In genomic region chr6:5765141-5765760, GRCh38 we compare ENCODE assay signal across 22 cellular contexts.
DNase-seq lines count a peak whose midpoint lies in the region; ATAC-seq, FAIRE-seq and TF ChIP-seq lines count a peak whose summit lies in the region.
"Had no signal": no experiment of that assay in that cellular context is flagged by ENCODE, and none has a peak within 500 bp of the region (broad histone marks: within the 10 kb centered on the region; RNA-seq: fewer than 3 reads in every experiment).

No MANE protein-coding gene starts in this region.

- H3K27ac ChIP-seq in DOHH2 (ENCODE audit: low read depth, low read length) (no peak overlapping the region), right atrium auricular region (peak overlapping the region; percentile 85 to 90), psoas muscle (peak overlapping the region; percentile 89), kidney (ENCODE audit: low read depth in 2 of 2, low read length in 2 of 2) (no peak overlapping the region)
- H3K27ac ChIP-seq in CD4-positive, alpha-beta memory T cell (ENCODE audit: low read depth, low read length), result no peak overlapping the region
- H3K27ac ChIP-seq: hepatocyte, KMS-11, SJSA1, spleen had no signal

- intact Hi-C loops in psoas muscle (cut with DNase I), result loop anchor here in 1 of 2 donors (10.0 kb wide), 1 partner anchor 290 kb away; no protein-coding TSS in a partner anchor
- intact Hi-C loops in kidney (cut with DNase I), result no loop called here
- intact Hi-C loops in CD4-positive, alpha-beta memory T cell (cut with micrococcal nuclease), result no loop called here

- H3K9me3 ChIP-seq in DOHH2 (ENCODE audit: control insufficient read depth, insufficient read depth, low read length), result peaks cover 3% of the 10 kb centered on the region; the same call in 1 of the 2 replicates
- peaks cover 0 to 14% of the 10 kb centered on the region in 2 donors for H3K9me3 ChIP-seq in right atrium auricular region
- H3K9me3 ChIP-seq in psoas muscle, result peaks cover 7% of the 10 kb centered on the region
- H3K9me3 ChIP-seq in kidney (ENCODE audit: control insufficient read depth in 1 of 2, low read length in 2 of 2), result no peaks in the 10 kb centered on the region
- H3K9me3 ChIP-seq in CD4-positive, alpha-beta memory T cell (ENCODE audit: control insufficient read depth in 1 of 2, low read length in 2 of 2), result no peaks in the 10 kb centered on the region
- H3K9me3 ChIP-seq: SJSA1 had no signal

- H3K4me1 Mint-ChIP-seq in brain, result peaks cover 48% of the 10 kb centered on the region
- peaks cover 0 to 4% (median 0%) of the 10 kb centered on the region in 4 donors for H3K4me1 Mint-ChIP-seq in CD4-positive, alpha-beta memory T cell
- H3K4me1 Mint-ChIP-seq: activated CD4-positive, alpha-beta T cell treated with anti-CD3 and anti-CD28 coated beads for 36 hours had no signal

- WGBS in psoas muscle, 3 donors, result 67 to 82% (median 73%) methylated on average over 17 of the region's 17 CpGs

- H3K4me3 ChIP-seq in DOHH2 (ENCODE audit: low read length) (peak overlapping the region; percentile 63), right atrium auricular region (peak overlapping the region in 1 of 2 donors; percentile 18), psoas muscle (peak overlapping the region; percentile 35), kidney (ENCODE audit: low read length in 2 of 2) (no peak overlapping the region)
- no peak overlapping the region for H3K4me3 ChIP-seq in CD4-positive, alpha-beta memory T cell (ENCODE audit: low read length in 2 of 2)
- H3K4me3 ChIP-seq: hepatocyte, SJSA1, spleen had no signal

- H3K36me3 ChIP-seq in DOHH2 (ENCODE audit: control insufficient read depth, low read length) (no peaks in the 10 kb centered on the region), right atrium auricular region (no peaks in the 10 kb centered on the region), psoas muscle (ENCODE audit: insufficient read depth in 1 of 2, low read depth in 1 of 2) (no peaks in the 10 kb centered on the region), kidney (ENCODE audit: control insufficient read depth in 1 of 2, insufficient read depth in 2 of 2, low read length in 2 of 2) (no peaks in the 10 kb centered on the region)
- no peaks in the 10 kb centered on the region for H3K36me3 ChIP-seq in CD4-positive, alpha-beta memory T cell (ENCODE audit: insufficient read depth, low read length)
- H3K36me3 ChIP-seq: SJSA1, spleen had no signal

- no peak for FAIRE-seq in kidney (lab: Jason Lieb, UNC)

- no peaks in the 10 kb centered on the region for H3K79me2 ChIP-seq in DOHH2 (ENCODE audit: control insufficient read depth, low read length)
- H3K79me2 ChIP-seq: hepatocyte had no signal

- no peaks in the 10 kb centered on the region for H3K9me2 ChIP-seq in DOHH2 (replicated peaks; ENCODE audit: control insufficient read depth, low read length)

- peaks cover 36% of the 10 kb centered on the region for H3K4me1 ChIP-seq in DOHH2 (ENCODE audit: control insufficient read depth, low read length)
- peaks cover 0 to 48% of the 10 kb centered on the region in 2 donors for H3K4me1 ChIP-seq in right atrium auricular region
- peaks cover 36% of the 10 kb centered on the region for H3K4me1 ChIP-seq in psoas muscle
- H3K4me1 ChIP-seq in kidney (ENCODE audit: control insufficient read depth in 1 of 2, insufficient read depth in 1 of 2, low read depth in 1 of 2, low read length in 2 of 2), result peaks cover 0 to 2% of the 10 kb centered on the region in 2 donors
- H3K4me1 ChIP-seq in CD4-positive, alpha-beta memory T cell (ENCODE audit: insufficient read depth, low read length), result no peaks in the 10 kb centered on the region
- H3K4me1 ChIP-seq: SJSA1 had no signal

- peaks cover 10% of the 10 kb centered on the region for H3K27me3 ChIP-seq in DOHH2 (ENCODE audit: control insufficient read depth, low read length)
- H3K27me3 ChIP-seq in right atrium auricular region, result no peaks in the 10 kb centered on the region
- no peaks in the 10 kb centered on the region for H3K27me3 ChIP-seq in psoas muscle (ENCODE audit: insufficient read depth in 3 of 3, low read length in 2 of 3)
- no peaks in the 10 kb centered on the region for H3K27me3 ChIP-seq in CD4-positive, alpha-beta memory T cell (ENCODE audit: insufficient read depth, low read length)
- H3K27me3 ChIP-seq: hepatocyte, SJSA1, spleen had no signal

- H3K27me3 Mint-ChIP-seq in brain, result peaks cover 7% of the 10 kb centered on the region
- no peaks in the 10 kb centered on the region for H3K27me3 Mint-ChIP-seq in CD4-positive, alpha-beta memory T cell
- H3K27me3 Mint-ChIP-seq: activated CD4-positive, alpha-beta T cell treated with anti-CD3 and anti-CD28 coated beads for 36 hours; progenitor cell of endocrine pancreas had no signal

- POLR2A ChIA-PET in CD4-positive, alpha-beta memory T cell (lab: Charles Lee; ENCODE audit: partially characterized antibody), result no interaction called here

- peak overlapping the region; percentile 80 to 97 (median 96) for H3K27ac Mint-ChIP-seq in brain
- no peak overlapping the region for H3K27ac Mint-ChIP-seq in CD4-positive, alpha-beta memory T cell
- H3K27ac Mint-ChIP-seq: activated CD4-positive, alpha-beta T cell treated with anti-CD3 and anti-CD28 coated beads for 36 hours; stimulated activated effector memory CD8-positive, alpha-beta T cell treated with anti-CD3 and anti-CD28 coated beads, Interleukin-12 subunit alpha, Interleukin-12 subunit beta, amount 100 ng/mL, for 72 hours had no signal

- DNase-seq in right atrium auricular region (ENCODE audit: low spot score) (no peak), psoas muscle (peak in 1 of 2 donors; percentile 76), kidney (no peak), cerebellum (ENCODE audit: low spot score) (no peak), omental fat pad (ENCODE audit: low spot score) (no peak)
- DNase-seq in CD4-positive, alpha-beta memory T cell, result no peak
- DNase-seq: ACHN; activated CD4-positive, alpha-beta T cell treated with anti-CD3 and anti-CD28 coated beads for 36 hours; activated CD8-positive, alpha-beta memory T cell treated with anti-CD3 and anti-CD28 coated beads, Interleukin-2, amount 50 U/mL, for 48 hours; activated gamma-delta T cell treated with Interleukin-2 at 50 U/mL for 16 hours; GOT3; NCI-H146; spleen; T-helper 9 cell had no signal

- H3K9ac ChIP-seq in kidney (ENCODE audit: low read length in 2 of 2), result no peak overlapping the region
- H3K9ac ChIP-seq: KMS-11 had no signal

- CTCF ChIA-PET in CD4-positive, alpha-beta memory T cell (lab: Charles Lee; ENCODE audit: partially characterized antibody), result no interaction called here

- no peaks in the 10 kb centered on the region; the same call in none of the 2 replicates for H4K20me1 ChIP-seq in DOHH2 (ENCODE audit: control insufficient read depth, insufficient read depth, low read depth, low read length)

- peaks cover 2% of the 10 kb centered on the region; the same call in 1 of the 2 replicates for H3F3A ChIP-seq in DOHH2 (ENCODE audit: control insufficient read depth, insufficient read depth)

- peak overlapping the region; percentile 84 for H3K4me2 ChIP-seq in DOHH2 (ENCODE audit: low read length)
- H3K4me2 ChIP-seq: hepatocyte, KMS-11 had no signal

- peak overlapping the region in 1 of 5 experiments; percentile 72 for H3K4me3 Mint-ChIP-seq in brain
- H3K4me3 Mint-ChIP-seq in CD4-positive, alpha-beta memory T cell, result no peak overlapping the region
- H3K4me3 Mint-ChIP-seq: activated CD4-positive, alpha-beta T cell treated with anti-CD3 and anti-CD28 coated beads for 36 hours; stimulated activated effector memory CD8-positive, alpha-beta T cell treated with anti-CD3 and anti-CD28 coated beads, Interleukin-12 subunit alpha, Interleukin-12 subunit beta, amount 100 ng/mL, for 72 hours had no signal

- peaks cover 20% of the 10 kb centered on the region for H3K36me3 Mint-ChIP-seq in brain
- peaks cover 15 to 33% of the 10 kb centered on the region in 2 donors for H3K36me3 Mint-ChIP-seq in CD4-positive, alpha-beta memory T cell
- H3K36me3 Mint-ChIP-seq: stimulated activated effector memory CD8-positive, alpha-beta T cell treated with anti-CD3 and anti-CD28 coated beads, Interleukin-12 subunit alpha, Interleukin-12 subunit beta, amount 100 ng/mL, for 72 hours had no signal

- TF ChIP-seq CTCF in DOHH2 (IDR thresholded peaks at IDR 0.05; ENCODE audit: low read depth, low read length, poor library complexity, severe bottlenecking) (no peak), brain (conservative IDR thresholded peaks at IDR 0.05) (no peak), right atrium auricular region (IDR thresholded peaks at IDR 0.05) (no peak), psoas muscle (IDR thresholded peaks at IDR 0.05) (no peak), kidney (IDR thresholded peaks at IDR 0.05; ENCODE audit: borderline replicate concordance, extremely low read depth, insufficient read depth) (no peak), omental fat pad (IDR thresholded peaks at IDR 0.05) (no peak)

- peak; percentile 43 to 72 (median 58) for ATAC-seq in psoas muscle
- no peak for ATAC-seq in omental fat pad (ENCODE audit: low FRiP score)
- ATAC-seq: activated CD4-positive, alpha-beta T cell treated with anti-CD3 and anti-CD28 coated beads for 36 hours; esophagus mucosa had no signal

- peaks cover 21 to 35% (median 30%) of the 10 kb centered on the region in 5 experiments for H3K9me3 Mint-ChIP-seq in brain
- H3K9me3 Mint-ChIP-seq in CD4-positive, alpha-beta memory T cell, result peaks cover 2 to 19% (median 11%) of the 10 kb centered on the region in 8 donors

Comparison
In these comparisons a context has a peak if more than half of its experiments do, and no peak if none do; other contexts are left out.
1. H3K27ac ChIP-seq: peak in right atrium auricular region (2 of 2) and psoas muscle (single experiment); none in DOHH2 (single experiment), kidney (0 of 2) and CD4-positive, alpha-beta memory T cell (single experiment).
2. H3K4me3 ChIP-seq: peak in DOHH2 (single experiment) and psoas muscle (single experiment); none in kidney (0 of 2) and CD4-positive, alpha-beta memory T cell (0 of 2).
3. H3K27ac Mint-ChIP-seq: peak in brain (5 of 5); none in CD4-positive, alpha-beta memory T cell (0 of 7).